In the genomic region with DNA sequence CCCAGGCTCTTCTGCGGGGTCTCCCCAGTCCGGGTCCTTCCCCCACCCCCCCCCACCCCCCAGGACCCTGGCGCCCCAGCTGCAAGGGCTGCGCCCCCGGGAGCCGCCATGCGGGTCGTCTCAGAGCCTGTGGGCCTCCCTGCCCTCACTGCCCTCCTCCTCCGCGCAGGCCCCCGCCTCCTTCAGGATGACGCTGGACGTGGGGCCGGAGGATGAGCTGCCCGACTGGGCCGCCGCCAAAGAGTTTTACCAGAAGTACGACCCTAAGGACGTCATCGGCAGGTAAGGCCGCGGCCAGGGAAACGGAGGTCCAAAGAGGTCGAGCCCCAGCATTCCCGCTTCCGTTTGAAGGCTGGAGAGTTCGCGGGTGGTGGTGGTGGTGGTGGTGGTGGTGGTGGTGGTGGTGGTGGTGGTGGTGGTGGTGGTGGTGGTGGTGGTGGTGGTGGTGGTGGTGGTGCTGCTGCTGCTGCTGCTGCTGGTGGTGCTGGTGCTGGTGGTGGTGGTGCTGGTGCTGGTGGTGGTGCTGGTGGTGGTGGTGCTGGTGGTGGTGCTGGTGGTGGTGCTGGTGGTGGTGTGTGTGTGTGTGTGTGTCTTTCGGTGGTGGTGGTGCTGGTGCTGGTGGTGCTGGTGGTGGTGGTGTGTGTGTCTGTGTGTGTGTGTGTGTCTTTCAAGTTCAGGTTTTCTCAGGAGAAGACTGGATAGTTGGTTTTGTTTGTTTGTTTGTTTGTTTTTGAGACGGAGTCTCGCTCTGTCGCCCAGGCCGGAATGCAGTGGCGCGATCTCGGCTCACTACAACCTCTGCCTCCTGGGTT, we compare ENCODE assay signal across 8 cellular contexts. TPM values are rescaled to one million over a fixed set of nuclear protein-coding genes. Genes with fewer than 3 reads are reported as not detected.
A peak's percentile ranks its signal among the peaks of the same experiment; 100 is the strongest.
DNase-seq lines count a peak whose midpoint lies in the region; ATAC-seq and TF ChIP-seq lines count a peak whose summit lies in the region.

No MANE protein-coding gene starts in this region.

- no peaks in the 10 kb centered on the region for H3K27me3 ChIP-seq in GM06990 (replicated peaks; ENCODE audit: control insufficient read depth, insufficient read depth, low read length)
- no peaks in the 10 kb centered on the region for H3K27me3 ChIP-seq in SJCRH30
- no peaks in the 10 kb centered on the region for H3K27me3 ChIP-seq in right lobe of liver
- H3K27me3 ChIP-seq in thoracic aorta (replicated peaks; ENCODE audit: insufficient read depth) = no peaks in the 10 kb centered on the region

- H3K4me1 ChIP-seq in SJCRH30 = no peaks in the 10 kb centered on the region
- peaks cover 0 to 19% (median 9%) of the 10 kb centered on the region in 4 donors for H3K4me1 ChIP-seq in right lobe of liver
- H3K4me1 ChIP-seq in thoracic aorta (ENCODE audit: control insufficient read depth in 1 of 2, low read depth in 2 of 2) = peaks cover 3 to 15% of the 10 kb centered on the region in 2 donors

- H3K27ac ChIP-seq in SJCRH30 (no peak overlapping the region), coronary artery (peak overlapping the region; percentile 52 to 86), right lobe of liver (peak overlapping the region in 1 of 3 donors; percentile 47), thoracic aorta (peak overlapping the region; percentile 53 to 77)

- intact Hi-C loops in right lobe of liver (cut with DNase I) = no loop called here

- H3K9me3 ChIP-seq in SJCRH30 (replicated peaks) (no peaks in the 10 kb centered on the region), right lobe of liver (no peaks in the 10 kb centered on the region), thoracic aorta (no peaks in the 10 kb centered on the region)

- H3K36me3 ChIP-seq in GM06990 (ENCODE audit: control insufficient read depth, insufficient read depth, low read length) (peaks cover 20% of the 10 kb centered on the region), SJCRH30 (peaks cover 27% of the 10 kb centered on the region), right lobe of liver (peaks cover 0 to 20% (median 4%) of the 10 kb centered on the region in 4 donors), thoracic aorta (peaks cover 19% of the 10 kb centered on the region)

- TF ChIP-seq CTCF in GM06990 (IDR thresholded peaks at IDR 0.05; ENCODE audit: insufficient read depth, low read length, poor library complexity, severe bottlenecking) = no peak
- no peak for TF ChIP-seq CTCF in coronary artery (IDR thresholded peaks at IDR 0.05)
- no peak for TF ChIP-seq CTCF in right lobe of liver (IDR thresholded peaks at IDR 0.05)
- no peak for TF ChIP-seq CTCF in thoracic aorta (IDR thresholded peaks at IDR 0.05)

- 9% methylated on average over 7 of the region's 36 CpGs for WGBS in right lobe of liver (ENCODE audit: insufficient coverage, low coverage, low lambda C conversion rate, missing lambda C conversion rate)

- DNase-seq in GM06990 (ENCODE audit: extremely low read depth, insufficient read length) = no peak
- DNase-seq in HCEC 1CT = peak; percentile 32
- peak; percentile 46 to 48 for DNase-seq in SJCRH30
- DNase-seq in coronary artery (ENCODE audit: low spot score) = peak; percentile 75
- DNase-seq in right lobe of liver = peak; percentile 67 to 73 (median 69)
- DNase-seq in thoracic aorta (ENCODE audit: low spot score) = no peak
- DNase-seq in DMS79 treated with DMSO at 0.1 percent for 48 hours (lab: John Stamatoyannopoulos, UW) = no peak
- no peak for DNase-seq in CD1c-positive myeloid dendritic cell (ENCODE audit: extremely low spot score)

- H3K4me3 ChIP-seq in GM06990 (replicated peaks; ENCODE audit: low read depth, low read length) (peak overlapping the region; percentile 98), SJCRH30 (peak overlapping the region; percentile 80), coronary artery (peak overlapping the region; percentile 88), right lobe of liver (peak overlapping the region; percentile 70 to 77 (median 73)), thoracic aorta (peak overlapping the region; percentile 85)

- no peak for TF ChIP-seq POLR2A in right lobe of liver (IDR thresholded peaks at IDR 0.05)

- ATAC-seq in right lobe of liver (peak; percentile 35 to 45 (median 41)), thoracic aorta (ENCODE audit: insufficient number of reproducible peaks, low FRiP score, low read depth) (no peak)

RNA-seq across cellular contexts. Expression of gene PHKG2, which starts 0.6 kb away (rescaled TPM):
- 26.3 and 26.4 TPM in 2 replicates for total RNA-seq in SJCRH30 (2014; rRNA removed; shearing (Covaris generic))
- 10 to 100 TPM; 17.1 to 22.1 (median 18.4) TPM for total RNA-seq in right lobe of liver
- 10 to 100 TPM; 25.6 to 26.4 TPM for total RNA-seq in thoracic aorta

RNA-seq across cellular contexts. Expression of gene CFAP119, which starts 13.0 kb away (rescaled TPM):
- total RNA-seq in SJCRH30 (2014; rRNA removed; shearing (Covaris generic)) = 4.1 and 4.2 TPM in 2 replicates
- 1 to 10 TPM in 1 of 6 experiments, under 1 TPM in 4, not detected in 1; 0.19 to 1.8 (median 0.29) TPM for total RNA-seq in right lobe of liver
- total RNA-seq in thoracic aorta = 1 to 10 TPM in 1 of 2 donors, under 1 TPM in 1; 0.27 to 1.2 TPM

RNA-seq across cellular contexts. Expression of gene RNF40, which starts 13.3 kb away (rescaled TPM):
- total RNA-seq in SJCRH30 (2014; rRNA removed; shearing (Covaris generic)) = 120 and 124 TPM in 2 replicates
- total RNA-seq in right lobe of liver (10 to 100 TPM; 34.3 to 56.8 (median 46.7) TPM), thoracic aorta (100 to 1,000 TPM; 109 to 112 TPM)

RNA-seq across cellular contexts. Expression of gene ZNF629, which starts 38.2 kb away (rescaled TPM):
- 28.6 and 29.8 TPM in 2 replicates for total RNA-seq in SJCRH30 (2014; rRNA removed; shearing (Covaris generic))
- total RNA-seq in right lobe of liver (1 to 10 TPM; 3.7 to 4.8 (median 4.3) TPM), thoracic aorta (10 to 100 TPM; 10.7 to 18.8 TPM)

RNA-seq across cellular contexts. Expression of gene SRCAP, which starts 49.9 kb away (rescaled TPM):
- 19.3 and 22.0 TPM in 2 replicates for total RNA-seq in SJCRH30 (2014; rRNA removed; shearing (Covaris generic))
- total RNA-seq in right lobe of liver (10 to 100 TPM; 12.1 to 31.3 (median 22.6) TPM), thoracic aorta (10 to 100 TPM; 39.9 to 86.1 TPM)

Comparison
In these comparisons a context has a peak if more than half of its experiments do, and no peak if none do; other contexts are left out.
1. DNase-seq: peak in HCEC 1CT (single experiment), SJCRH30 (2 of 2), coronary artery (single experiment) and right lobe of liver (3 of 3); none in GM06990 (single experiment), thoracic aorta (single experiment), DMS79 treated with DMSO at 0.1 percent for 48 hours (single experiment) and CD1c-positive myeloid dendritic cell (single experiment).
2. Peak in every context shown above with its lines, with median percentiles within 50 percentile points of each other: H3K4me3 ChIP-seq.